ENCODE assay signal across 25 cellular contexts in genomic region chr11:85965202-85965601, GRCh38.
A peak's percentile ranks its signal among the peaks of the same experiment; 100 is the strongest.
DNase-seq lines count a peak whose midpoint lies in the region; ATAC-seq, FAIRE-seq and TF ChIP-seq lines count a peak whose summit lies in the region.
"Had no signal": no experiment of that assay in that cellular context is flagged by ENCODE, and none has a peak within 500 bp of the region (broad histone marks: within the 10 kb centered on the region; RNA-seq: fewer than 3 reads in every experiment).

No MANE protein-coding gene starts in this region.

- no peak overlapping the region for H2BK15ac ChIP-seq in mesenchymal stem cell (ENCODE audit: low read depth, poor library complexity, severe bottlenecking)

- H3K27me3 ChIP-seq in GM23248 (replicated peaks; ENCODE audit: insufficient read depth) = no peaks in the 10 kb centered on the region
- no peaks in the 10 kb centered on the region for H3K27me3 ChIP-seq in brain microvascular endothelial cell (replicated peaks)
- H3K27me3 ChIP-seq in mesenchymal stem cell (ENCODE audit: control insufficient read depth in 1 of 2, insufficient read depth in 1 of 2, low read length in 2 of 2) = no peaks in the 10 kb centered on the region

- no peaks in the 10 kb centered on the region for H3K9me2 ChIP-seq in GM23248 (ENCODE audit: insufficient read depth)

- H2AFZ ChIP-seq in GM23248 (no peak overlapping the region), mesenchymal stem cell (ENCODE audit: low read depth, low read length) (no peak overlapping the region)

- POLR2A ChIA-PET in A549 (lab: Yijun Ruan, JAX) = no interaction called here

- no peak overlapping the region for H3K18ac ChIP-seq in mesenchymal stem cell (ENCODE audit: low read depth in 1 of 2, low read length in 2 of 2)

- no peak for TF ChIP-seq RAD21 in A549 (conservative IDR thresholded peaks at IDR 0.05 in 1 of 2, IDR thresholded peaks at IDR 0.05 in 1 of 2)

- H3K4me1 ChIP-seq in A549 (no peaks in the 10 kb centered on the region), GM23248 (ENCODE audit: insufficient read depth) (peaks cover 36% of the 10 kb centered on the region), mesenchymal stem cell (ENCODE audit: control insufficient read depth, insufficient read depth, low read depth, low read length) (peaks cover 2% of the 10 kb centered on the region)

- no peak for TF ChIP-seq POLR2A in A549 (IDR thresholded peaks at IDR 0.05; ENCODE audit: low read length)

- no peak overlapping the region for H3K23ac ChIP-seq in mesenchymal stem cell (ENCODE audit: low read length in 2 of 2)

- peaks cover 80% of the 10 kb centered on the region for H3F3A ChIP-seq in GM23248 (ENCODE audit: insufficient read depth)

- H3K4me2 ChIP-seq in A549 (no peak overlapping the region), GM23248 (ENCODE audit: unreplicated experiment) (no peak overlapping the region), mesenchymal stem cell (ENCODE audit: low read length, poor library complexity, severe bottlenecking) (no peak overlapping the region)

- H2BK12ac ChIP-seq in mesenchymal stem cell (ENCODE audit: low read length in 2 of 2) = no peak overlapping the region

- DNase-seq in A549 (ENCODE audit: low read depth in 1 of 2, low spot score in 1 of 2) (no peak), GM23248 (peak; percentile 79), brain microvascular endothelial cell (no peak), mesenchymal stem cell (peak; percentile 66), NCI-H128 (lab: John Stamatoyannopoulos, UW; ENCODE audit: unreplicated experiment) (no peak), mucosa of gallbladder (ENCODE audit: low spot score) (no peak), retina (no peak)
- DNase-seq: activated B cell treated with CpG ODN at 0.5 μM for 24 hours; activated CD8-positive, alpha-beta memory T cell treated with anti-CD3 and anti-CD28 coated beads, Interleukin-2, amount 50 U/mL, for 4 hours; C1 segment of cervical spinal cord; effector memory CD8-positive, alpha-beta T cell; glutamatergic neuron; KG1; kidney glomerular epithelial cell; NCI-H2171 treated with DMSO at 0.1 percent for 48 hours; NCI-H524; NK-92 treated with Interleukin-12 subunit alpha and Interleukin-12 subunit beta, amount 100 ng/mL, for 24 hours; SIG-M5; small intestine; stimulated activated CD4-positive, alpha-beta T cell treated with anti-CD3 and anti-CD28 coated beads, Interleukin-2, amount 100 ng/mL, for 24 hours; substantia nigra had no signal

- no peak overlapping the region for H2BK5ac ChIP-seq in mesenchymal stem cell (ENCODE audit: low read depth, low read length, poor library complexity, severe bottlenecking)

- no peak overlapping the region for H3K14ac ChIP-seq in mesenchymal stem cell (ENCODE audit: low read length in 2 of 2)

- CTCF ChIA-PET in A549 (lab: Yijun Ruan, JAX) = interaction anchor here (1.6 kb wide), 1 partner anchor 110 kb away, joined by 9 read pairs; the partner anchor contains the start of gene CCDC83

- FAIRE-seq in A549 (lab: Jason Lieb, UNC) = no peak
- FAIRE-seq: small intestine had no signal

- H2BK120ac ChIP-seq in mesenchymal stem cell (ENCODE audit: low read depth, low read length) = no peak overlapping the region

- H3K4ac ChIP-seq in mesenchymal stem cell (ENCODE audit: low read depth in 1 of 2, low read length in 2 of 2) = no peak overlapping the region

- H3K36me3 ChIP-seq in GM23248 (ENCODE audit: low read depth) = peaks cover 52% of the 10 kb centered on the region
- H3K36me3 ChIP-seq in brain microvascular endothelial cell (replicated peaks) = peaks cover 31% of the 10 kb centered on the region
- peaks cover 13 to 77% of the 10 kb centered on the region in 2 experiments for H3K36me3 ChIP-seq in mesenchymal stem cell (ENCODE audit: control insufficient read depth in 1 of 2, insufficient read depth in 2 of 2, low read depth in 1 of 2, low read length in 2 of 2)

- H4K8ac ChIP-seq in mesenchymal stem cell (ENCODE audit: low read length) = no peak overlapping the region

- H3K79me2 ChIP-seq in GM23248 (ENCODE audit: insufficient read depth) = peaks cover 90% of the 10 kb centered on the region

- no peak overlapping the region for H4K91ac ChIP-seq in mesenchymal stem cell (ENCODE audit: low read length)

- no peak overlapping the region for H3K9ac ChIP-seq in GM23248
- peak overlapping the region; percentile 38 for H3K9ac ChIP-seq in mesenchymal stem cell (ENCODE audit: low read length)

- H3K27ac ChIP-seq in A549 = no peak overlapping the region
- peak overlapping the region; percentile 52 for H3K27ac ChIP-seq in GM23248
- H3K27ac ChIP-seq in brain microvascular endothelial cell = peak overlapping the region; percentile 14
- no peak overlapping the region for H3K27ac ChIP-seq in mesenchymal stem cell (ENCODE audit: low read length, poor library complexity, severe bottlenecking)

- in situ Hi-C loops in GM23248 (cut with MboI) (loop anchor here (25.0 kb wide), 1 partner anchor 278 kb away; the partner anchor contains the start of gene CCDC89), brain microvascular endothelial cell (cut with HindIII; ENCODE audit: low pct_ligation_motif_present, low sequenced_read_pairs) (no loop called here)

- no peak overlapping the region for H2AK5ac ChIP-seq in mesenchymal stem cell (ENCODE audit: low read length, severe bottlenecking)

- H3K9me3 ChIP-seq in A549 = no peaks in the 10 kb centered on the region
- H3K9me3 ChIP-seq in GM23248 (ENCODE audit: low read depth) = no peaks in the 10 kb centered on the region
- no peaks in the 10 kb centered on the region for H3K9me3 ChIP-seq in mesenchymal stem cell (ENCODE audit: control insufficient read depth, low read length)

- WGBS in A549 (ENCODE audit: missing lambda C conversion rate) = 98% methylated on average over 2 of the region's 2 CpGs
- 52 to 53% methylated on average over 2 of the region's 2 CpGs for WGBS in GM23248 (ENCODE audit: low coverage in 1 of 2, low lambda C conversion rate in 2 of 2, missing lambda C conversion rate in 2 of 2), 2 experiments
- 100% methylated on average over 1 of the region's 2 CpGs for WGBS in mesenchymal stem cell

- no peak overlapping the region for H3K4me3 ChIP-seq in A549
- no peak overlapping the region for H3K4me3 ChIP-seq in GM23248
- no peak overlapping the region for H3K4me3 ChIP-seq in brain microvascular endothelial cell (ENCODE audit: low read depth, low read length)
- H3K4me3 ChIP-seq in mesenchymal stem cell (ENCODE audit: insufficient read depth in 1 of 2, low read depth in 1 of 2, low read length in 2 of 2) = no peak overlapping the region
- H3K4me3 ChIP-seq: lung had no signal

- TF ChIP-seq CTCF in A549 (IDR thresholded peaks at IDR 0.05) (no peak), brain microvascular endothelial cell (IDR thresholded peaks at IDR 0.05; ENCODE audit: low read depth, low read length, missing control alignments) (no peak)

- H4K20me1 ChIP-seq in GM23248 (ENCODE audit: insufficient read depth) = no peaks in the 10 kb centered on the region; the same call in 1 of the 2 replicates

- TF ChIP-seq EP300 in A549 (IDR thresholded peaks at IDR 0.05) = no peak

- H3K79me1 ChIP-seq in mesenchymal stem cell (replicated peaks; ENCODE audit: low read length, poor library complexity, severe bottlenecking) = peaks cover 4% of the 10 kb centered on the region

- ATAC-seq in A549 = no peak
- ATAC-seq in HG03175 (IDR thresholded peaks at IDR 0.05; ENCODE audit: unreplicated experiment) = no peak
- ATAC-seq: effector memory CD8-positive, alpha-beta T cell; esophagus mucosa; Panc1 had no signal

TF ChIP-seq in A549, 52 proteins besides CTCF, POLR2A, EP300 and RAD21:
- TF ChIP-seq NR3C1 (IDR thresholded peaks at IDR 0.05) (no peak), MAFK (IDR thresholded peaks at IDR 0.05; ENCODE audit: partially characterized antibody) (peak; percentile 46), ZSCAN20 (CRISPR knock-in tag; IDR thresholded peaks at IDR 0.05) (no peak), BHLHE40 (IDR thresholded peaks at IDR 0.05; ENCODE audit: low read depth, low read length) (no peak)

Comparison
In these comparisons a context has a peak if more than half of its experiments do, and no peak if none do; other contexts are left out.
1. DNase-seq: peak in GM23248 (single experiment) and mesenchymal stem cell (single experiment); none in A549 (0 of 2), brain microvascular endothelial cell (single experiment), NCI-H128 (single experiment), mucosa of gallbladder (single experiment) and retina (single experiment).
2. H3K27ac ChIP-seq: peak in GM23248 (single experiment) and brain microvascular endothelial cell (single experiment); none in A549 (0 of 2) and mesenchymal stem cell (single experiment).